In the genomic region with DNA sequence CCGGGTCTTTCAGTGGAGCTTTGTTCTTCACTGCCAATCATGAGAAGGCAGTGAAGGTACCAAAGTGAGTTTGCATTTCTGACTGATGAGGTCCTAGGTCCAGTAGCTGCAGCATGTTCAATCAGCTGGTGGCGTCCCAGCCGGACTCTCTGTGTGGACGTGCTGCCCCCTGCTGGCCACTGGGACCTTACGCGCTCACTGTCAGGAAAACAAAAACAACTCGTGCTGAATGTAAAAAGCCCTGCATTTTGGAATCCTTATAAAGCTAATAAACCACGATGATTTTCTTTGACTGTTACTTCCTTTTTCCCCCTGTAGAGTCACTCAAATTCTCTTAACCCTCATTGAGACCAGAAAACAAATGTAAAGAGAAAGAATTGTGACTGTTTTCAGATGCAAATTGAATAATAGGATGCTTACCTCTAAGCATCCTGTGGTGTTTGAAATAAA, we compare ENCODE assay signal across 9 cellular contexts. TPM values are rescaled to one million over a fixed set of nuclear protein-coding genes. Genes with fewer than 3 reads are reported as not detected.
DNase-seq lines count a peak whose midpoint lies in the region; ATAC-seq, FAIRE-seq and TF ChIP-seq lines count a peak whose summit lies in the region.
"Had no signal": no experiment of that assay in that cellular context is flagged by ENCODE, and none has a peak within 500 bp of the region (broad histone marks: within the 10 kb centered on the region; RNA-seq: fewer than 3 reads in every experiment).

No MANE protein-coding gene starts in this region.

- H3K27ac ChIP-seq in RWPE2 (ENCODE audit: poor library complexity, severe bottlenecking) (no peak overlapping the region), suprapubic skin (no peak overlapping the region)
- H3K27ac ChIP-seq: BLaER1 treated with 17β-estradiol and CSF1 and Interleukin-3, amounts not matched to agents 10 nM and 100 nM had no signal

- no peak for TF ChIP-seq POLR2A in suprapubic skin (IDR thresholded peaks at IDR 0.05)

- no peak for FAIRE-seq in frontal cortex (lab: Jason Lieb, UNC)

- DNase-seq in NCI-H1436 (lab: John Stamatoyannopoulos, UW): peak; percentile 75
- no peak for DNase-seq in NCI-H1436 treated with DMSO at 0.1 percent for 48 hours (lab: John Stamatoyannopoulos, UW)
- DNase-seq in LHCN-M2 (ENCODE audit: low read depth): peak; percentile 71
- DNase-seq in RWPE2 (ENCODE audit: low spot score): peak; percentile 78
- peak; percentile 68 for DNase-seq in activated T-helper 9 cell treated with anti-CD3 and anti-CD28 coated beads, Interleukin-2, amount 50 U/mL, for 16 hours (ENCODE audit: low read depth)
- DNase-seq in frontal cortex (ENCODE audit: low spot score in 2 of 2): peak; percentile 51 to 62
- peak in 52 of 56 donors; percentile 9 to 91 (median 58) for DNase-seq in nucleus accumbens (lab: John Stamatoyannopoulos, UW)
- peak; percentile 89 to 90 for DNase-seq in suprapubic skin (ENCODE audit: low spot score in 2 of 2)

- no peak overlapping the region for H3K4me3 ChIP-seq in RWPE2 (ENCODE audit: severe bottlenecking)
- H3K4me3 ChIP-seq in suprapubic skin: no peak overlapping the region
- H3K4me3 ChIP-seq: BLaER1 treated with 17β-estradiol and CSF1 and Interleukin-3, amounts not matched to agents 10 nM and 100 nM had no signal

- no peak for TF ChIP-seq EP300 in suprapubic skin (IDR thresholded peaks at IDR 0.05)

- peak; percentile 97 for TF ChIP-seq CTCF in RWPE2 (IDR thresholded peaks at IDR 0.05; ENCODE audit: poor library complexity, severe bottlenecking)
- TF ChIP-seq CTCF in suprapubic skin (IDR thresholded peaks at IDR 0.05): peak; percentile 63 to 85

- H3K27me3 ChIP-seq in RWPE2 (ENCODE audit: insufficient read depth, poor library complexity, severe bottlenecking) (no peaks in the 10 kb centered on the region), suprapubic skin (peaks cover 32% of the 10 kb centered on the region)

- ATAC-seq in RWPE2 (ENCODE audit: low read depth): peak; percentile 44; the same call in 1 of the 3 replicates

- H3K4me1 ChIP-seq in RWPE2 (ENCODE audit: insufficient read depth, poor library complexity, severe bottlenecking) (peaks cover 7% of the 10 kb centered on the region), suprapubic skin (peaks cover 14% of the 10 kb centered on the region)

- H3K9me3 ChIP-seq in RWPE2 (ENCODE audit: severe bottlenecking) (no peaks in the 10 kb centered on the region), suprapubic skin (no peaks in the 10 kb centered on the region)
- H3K9me3 ChIP-seq: BLaER1 treated with 17β-estradiol and CSF1 and Interleukin-3, amounts not matched to agents 10 nM and 100 nM had no signal

- under 1% methylated on average over 8 of the region's 8 CpGs for WGBS in suprapubic skin

- no peaks in the 10 kb centered on the region for H3K36me3 ChIP-seq in RWPE2 (ENCODE audit: low read depth)
- H3K36me3 ChIP-seq in suprapubic skin: no peaks in the 10 kb centered on the region
- H3K36me3 ChIP-seq: BLaER1 treated with 17β-estradiol and CSF1 and Interleukin-3, amounts not matched to agents 10 nM and 100 nM had no signal

RNA-seq across cellular contexts. Expression of a gene that starts 4.9 kb away (rescaled TPM):
- 21.5 and 50.8 TPM in 2 replicates for total RNA-seq in LHCN-M2 (2014; rRNA removed)
- 15.5 TPM for polyA plus RNA-seq in LHCN-M2 (2012)
- 1,434 TPM for total RNA-seq in frontal cortex
- 100 to 1,000 TPM in 2 of 4 donors, 10 to 100 TPM in 2; 27.2 to 186 (median 99.2) TPM for total RNA-seq in suprapubic skin

RNA-seq across cellular contexts. Expression of a gene that starts 48.5 kb away (rescaled TPM):
- total RNA-seq in LHCN-M2 (2014; rRNA removed): 15.0 and 15.8 TPM in 2 replicates
- polyA plus RNA-seq in LHCN-M2 (2012): 14.4 TPM
- total RNA-seq in frontal cortex: 26.1 TPM
- total RNA-seq in suprapubic skin: 10 to 100 TPM in 1 of 4 donors, 1 to 10 TPM in 3; 6.7 to 11.2 (median 8.5) TPM
